8 cellular contexts compared by ENCODE assay signal in the genomic region with DNA sequence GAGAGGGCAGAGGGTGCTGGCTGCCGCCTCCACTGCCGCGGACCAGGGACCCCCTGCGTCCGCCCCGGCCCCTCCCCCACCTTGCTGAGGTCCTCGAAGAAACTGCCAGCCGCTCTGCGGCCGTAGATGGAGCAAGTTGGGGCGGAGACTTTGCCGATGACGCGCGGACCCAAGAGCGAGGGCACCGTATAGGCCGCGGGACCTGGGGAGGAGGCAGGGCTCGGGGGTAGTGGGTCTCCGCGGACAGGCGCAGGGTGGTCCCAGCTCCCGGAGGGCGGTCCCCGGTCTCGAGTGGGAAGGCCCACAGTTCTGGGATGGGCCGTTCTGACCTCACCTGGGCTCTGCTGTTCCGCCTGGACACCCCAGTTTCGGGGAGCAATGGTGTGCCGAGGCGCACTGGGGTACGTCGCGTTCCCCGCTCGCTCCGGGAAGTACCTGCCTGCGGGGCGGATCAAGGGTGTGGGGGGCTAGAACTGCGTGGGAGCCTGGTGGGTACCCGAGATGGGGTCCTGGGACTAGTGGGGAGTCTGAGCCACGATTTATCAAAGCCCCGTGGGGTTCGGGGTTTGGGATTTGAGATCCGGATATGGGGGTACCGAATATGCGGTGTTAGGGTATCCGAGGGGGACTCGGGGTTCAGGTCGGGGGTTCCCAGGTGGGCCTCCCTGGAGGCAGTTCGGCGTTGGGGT. TPM values are rescaled to one million over a fixed set of nuclear protein-coding genes. Genes with fewer than 3 reads are reported as not detected.
DNase-seq lines count a peak whose midpoint lies in the region; ATAC-seq, FAIRE-seq and TF ChIP-seq lines count a peak whose summit lies in the region.

No MANE protein-coding gene starts in this region.

- peaks cover 45% of the 10 kb centered on the region for H3K4me1 Mint-ChIP-seq in activated CD4-positive, alpha-beta T cell treated with anti-CD3 and anti-CD28 coated beads for 36 hours

- H3K36me3 Mint-ChIP-seq in activated CD4-positive, alpha-beta T cell treated with anti-CD3 and anti-CD28 coated beads for 36 hours (ENCODE audit: low read depth) = peaks cover 8% of the 10 kb centered on the region

- peak overlapping the region; percentile 83 for H3K4me3 ChIP-seq in coronary artery
- H3K4me3 ChIP-seq in lung = peak overlapping the region; percentile 64

- H3K36me3 ChIP-seq in lung (ENCODE audit: control insufficient read depth in 2 of 2, insufficient read depth in 2 of 2, low read length in 2 of 2) = peaks cover 0 to 1% of the 10 kb centered on the region in 2 donors

- peak; percentile 45 for ATAC-seq in activated CD4-positive, alpha-beta T cell treated with anti-CD3 and anti-CD28 coated beads for 36 hours
- ATAC-seq in lung (ENCODE audit: insufficient read depth, low FRiP score) = peak; percentile 48
- ATAC-seq in HG03342 (IDR thresholded peaks at IDR 0.05; ENCODE audit: unreplicated experiment) = no peak
- ATAC-seq in HG03045 (IDR thresholded peaks at IDR 0.05; ENCODE audit: unreplicated experiment) = no peak

- H3K27me3 ChIP-seq in lung (ENCODE audit: control insufficient read depth, insufficient read depth) = no peaks in the 10 kb centered on the region

- TF ChIP-seq POLR2A in GM12891 (IDR thresholded peaks at IDR 0.05; ENCODE audit: low read depth, low read length) = peak; percentile 75

- peak; percentile 69 for DNase-seq in GM12891 (ENCODE audit: insufficient read length, low spot score)
- DNase-seq in MV-4-11 (lab: John Stamatoyannopoulos, UW) = peak; percentile 83
- peak; percentile 92 for DNase-seq in activated CD4-positive, alpha-beta T cell treated with anti-CD3 and anti-CD28 coated beads for 36 hours
- DNase-seq in coronary artery (ENCODE audit: low spot score) = no peak
- peak; percentile 92 for DNase-seq in lung (ENCODE audit: low spot score)
- DNase-seq in stimulated activated CD8-positive, alpha-beta memory T cell treated with anti-CD3 and anti-CD28 coated beads, Interleukin-12 subunit alpha, Interleukin-12 subunit beta, amount 100 ng/mL, for 1 hour (ENCODE audit: low read depth) = peak; percentile 75

- H3K27me3 Mint-ChIP-seq in activated CD4-positive, alpha-beta T cell treated with anti-CD3 and anti-CD28 coated beads for 36 hours = no peaks in the 10 kb centered on the region

- no peak for FAIRE-seq in GM12891 (lab: Jason Lieb, UNC)

- peaks cover 0 to 20% of the 10 kb centered on the region in 2 donors for H3K4me1 ChIP-seq in lung (ENCODE audit: control insufficient read depth in 2 of 2, insufficient read depth in 2 of 2, low read length in 2 of 2)

- peak overlapping the region; percentile 97 for H3K27ac Mint-ChIP-seq in activated CD4-positive, alpha-beta T cell treated with anti-CD3 and anti-CD28 coated beads for 36 hours

- H3K4me3 Mint-ChIP-seq in activated CD4-positive, alpha-beta T cell treated with anti-CD3 and anti-CD28 coated beads for 36 hours = peak overlapping the region; percentile 87

- no peak for TF ChIP-seq CTCF in coronary artery (IDR thresholded peaks at IDR 0.05)
- TF ChIP-seq CTCF in lung (IDR thresholded peaks at IDR 0.05; ENCODE audit: control extremely low read depth, extremely low read depth) = no peak

- CTCF ChIA-PET in activated CD4-positive, alpha-beta T cell treated with anti-CD3 and anti-CD28 coated beads for 36 hours (lab: Charles Lee) = no interaction called here

- H3K9me3 ChIP-seq in lung (ENCODE audit: control insufficient read depth in 2 of 2, insufficient read depth in 1 of 2, low read length in 1 of 2) = no peaks in the 10 kb centered on the region

- whole genome bisulfite sequencing in lung, 2 donors = 1 to 2% methylated on average over 49 to 53 of the region's 53 CpGs

- no peaks in the 10 kb centered on the region for H3K9me3 Mint-ChIP-seq in activated CD4-positive, alpha-beta T cell treated with anti-CD3 and anti-CD28 coated beads for 36 hours (ENCODE audit: low read depth)

- intact Hi-C loops in activated CD4-positive, alpha-beta T cell treated with anti-CD3 and anti-CD28 coated beads for 36 hours (cut with DNase I, micrococcal nuclease) = loop anchor here (1.0 to 5.0 kb wide), 9 partner anchors 8 to 554 kb away; partner anchors contain the start of genes SYCE3 (in 2 of the 2), CHKB (in 1 of the 2) and NCAPH2 (in 1 of the 2)

- POLR2A ChIA-PET in activated CD4-positive, alpha-beta T cell treated with anti-CD3 and anti-CD28 coated beads for 36 hours (lab: Charles Lee) = interaction anchor here (0.7 kb wide), 1 partner anchor 8 kb away, joined by 5 read pairs; no protein-coding TSS in a partner anchor

- peak overlapping the region; percentile 66 to 98 for H3K27ac ChIP-seq in coronary artery
- H3K27ac ChIP-seq in lung (ENCODE audit: low read depth in 1 of 2, low read length in 1 of 2) = peak overlapping the region; percentile 95 to 99

TF ChIP-seq in GM12891, 5 proteins besides CTCF, POLR2A, EP300 and RAD21:
- peak; percentile 88 for TF ChIP-seq POLR2AphosphoS5 (IDR thresholded peaks at IDR 0.05; ENCODE audit: low read depth, low read length)
- TF ChIP-seq TAF1 (IDR thresholded peaks at IDR 0.05; ENCODE audit: low read depth, low read length) = no peak; the same call in 1 of the 2 replicates

RNA-seq across cellular contexts. Expression of gene TYMP, which starts 1.2 kb away (rescaled TPM):
- 14.0 TPM for polyA plus RNA-seq in GM12891 (2012; ENCODE audit: low read depth, missing spikeins)
- 10 to 100 TPM; 26.9 to 44.3 TPM for total RNA-seq in activated CD4-positive, alpha-beta T cell treated with anti-CD3 and anti-CD28 coated beads for 36 hours
- 100 to 1,000 TPM in 1 of 2 donors, 10 to 100 TPM in 1; 52.7 to 367 TPM for total RNA-seq in lung
- 100 to 1,000 TPM in 1 of 2 donors, 10 to 100 TPM in 1; 99.2 to 641 TPM for polyA plus RNA-seq in lung

RNA-seq across cellular contexts. Expression of gene SCO2, which starts 5.6 kb away (rescaled TPM):
- polyA plus RNA-seq in GM12891 (2012; ENCODE audit: low read depth, missing spikeins) = 4.2 TPM
- 1 to 10 TPM; 2.4 to 5.6 TPM for total RNA-seq in activated CD4-positive, alpha-beta T cell treated with anti-CD3 and anti-CD28 coated beads for 36 hours
- total RNA-seq in lung = 1 to 10 TPM in 1 of 2 donors, under 1 TPM in 1; 0.37 to 9.1 TPM
- polyA plus RNA-seq in lung = 1 to 10 TPM; 3.0 to 9.3 TPM

RNA-seq across cellular contexts. Expression of gene KLHDC7B, which starts 14.7 kb away (rescaled TPM):
- polyA plus RNA-seq in GM12891 (2012; ENCODE audit: low read depth, missing spikeins) = 2.6 TPM
- 1 to 10 TPM; 5.7 to 6.4 TPM for total RNA-seq in activated CD4-positive, alpha-beta T cell treated with anti-CD3 and anti-CD28 coated beads for 36 hours
- total RNA-seq in lung = 1 to 10 TPM in 1 of 2 donors, under 1 TPM in 1; 0.85 to 1.0 TPM
- polyA plus RNA-seq in lung = 1 to 10 TPM in 1 of 2 donors, under 1 TPM in 1; 0.39 to 1.6 TPM

RNA-seq across cellular contexts. Expression of gene NCAPH2, which starts 23.0 kb away (rescaled TPM):
- 46.7 TPM for polyA plus RNA-seq in GM12891 (2012; ENCODE audit: low read depth, missing spikeins)
- 100 to 1,000 TPM; 115 to 123 TPM for total RNA-seq in activated CD4-positive, alpha-beta T cell treated with anti-CD3 and anti-CD28 coated beads for 36 hours
- 10 to 100 TPM; 30.2 to 56.3 TPM for total RNA-seq in lung
- 10 to 100 TPM; 27.8 to 64.4 TPM for polyA plus RNA-seq in lung

RNA-seq across cellular contexts. Expression of gene LMF2, which starts 23.5 kb away (rescaled TPM):
- 29.2 TPM for polyA plus RNA-seq in GM12891 (2012; ENCODE audit: low read depth, missing spikeins)
- total RNA-seq in activated CD4-positive, alpha-beta T cell treated with anti-CD3 and anti-CD28 coated beads for 36 hours = 10 to 100 TPM; 46.8 to 49.4 TPM
- total RNA-seq in lung = 10 to 100 TPM; 29.8 to 84.6 TPM
- polyA plus RNA-seq in lung = 10 to 100 TPM; 47.8 to 53.0 TPM

Comparison
In these comparisons a context has a peak if more than half of its experiments do, and no peak if none do; other contexts are left out.
1. ATAC-seq: peak in activated CD4-positive, alpha-beta T cell treated with anti-CD3 and anti-CD28 coated beads for 36 hours (single experiment) and lung (single experiment); none in HG03342 (single experiment) and HG03045 (single experiment).